ENCODE assay signal across 21 cellular contexts in the genomic region with DNA sequence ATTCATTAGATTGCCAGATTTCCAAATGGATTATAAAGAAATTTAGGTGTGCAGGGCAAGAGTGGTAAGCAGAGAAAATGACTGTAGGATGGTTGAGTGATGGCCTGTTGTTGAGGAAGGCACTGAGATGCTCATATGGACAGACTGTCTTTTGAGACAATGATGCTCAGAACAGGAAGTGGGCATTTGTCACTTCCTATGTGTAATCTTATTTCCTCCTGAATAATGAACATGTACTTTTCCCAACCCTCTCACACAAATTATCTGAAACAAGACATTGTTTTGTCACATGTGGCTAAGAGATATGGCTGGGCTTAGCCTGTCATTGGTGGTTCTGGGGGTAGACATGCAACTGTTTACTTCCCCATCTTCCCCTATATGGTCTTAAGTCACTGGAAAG.
"Had no signal": no experiment of that assay in that cellular context is flagged by ENCODE, and none has a peak within 500 bp of the region (broad histone marks: within the 10 kb centered on the region; RNA-seq: fewer than 3 reads in every experiment).

No MANE protein-coding gene starts in this region.

- H3K4me1 ChIP-seq: esophagus muscularis mucosa, heart right ventricle, right lobe of liver, stomach, vagina had no signal

- H3K27ac Mint-ChIP-seq: activated CD4-positive, alpha-beta memory T cell treated with anti-CD3 and anti-CD28 coated beads, Interleukin-2, amount 10 ng/mL, durations not matched to agents 7 days and 5 days; activated naive CD4-positive, alpha-beta T cell treated with anti-CD3 and anti-CD28 coated beads, Interleukin-2, amount 50 U/mL, for 24 hours; naive thymus-derived CD4-positive, alpha-beta T cell; stimulated activated effector memory CD8-positive, alpha-beta T cell treated with anti-CD3 and anti-CD28 coated beads, Interleukin-12 subunit alpha, Interleukin-12 subunit beta, amount 100 ng/mL, for 72 hours had no signal

- H3K36me3 ChIP-seq: esophagus muscularis mucosa, heart right ventricle, ovary, right lobe of liver, stomach, vagina had no signal

- H3K27me3 Mint-ChIP-seq: activated CD4-positive, alpha-beta memory T cell treated with anti-CD3 and anti-CD28 coated beads, Interleukin-2, amount 10 ng/mL, durations not matched to agents 7 days and 5 days; activated naive CD4-positive, alpha-beta T cell treated with anti-CD3 and anti-CD28 coated beads, Interleukin-2, amount 50 U/mL, for 24 hours; naive thymus-derived CD4-positive, alpha-beta T cell had no signal

- H3K27me3 ChIP-seq: esophagus muscularis mucosa, heart right ventricle, ovary, right lobe of liver, stomach, vagina had no signal

- H3K27ac ChIP-seq: esophagus muscularis mucosa, heart right ventricle, ovary, right lobe of liver, stomach, vagina had no signal

- H3K9me3 ChIP-seq: esophagus muscularis mucosa, heart right ventricle, ovary, right lobe of liver, stomach, vagina had no signal

- H3K36me3 Mint-ChIP-seq: activated naive CD4-positive, alpha-beta T cell treated with anti-CD3 and anti-CD28 coated beads, Interleukin-2, amount 50 U/mL, for 24 hours; naive thymus-derived CD4-positive, alpha-beta T cell; stimulated activated effector memory CD8-positive, alpha-beta T cell treated with anti-CD3 and anti-CD28 coated beads, Interleukin-12 subunit alpha, Interleukin-12 subunit beta, amount 100 ng/mL, for 72 hours had no signal

- H3K9me3 Mint-ChIP-seq: activated CD4-positive, alpha-beta memory T cell treated with anti-CD3 and anti-CD28 coated beads, Interleukin-2, amount 10 ng/mL, durations not matched to agents 7 days and 5 days; activated naive CD4-positive, alpha-beta T cell treated with anti-CD3 and anti-CD28 coated beads, Interleukin-2, amount 50 U/mL, for 24 hours; activated T-cell treated with anti-CD3 and anti-CD28 coated beads, Interleukin-2, amount 50 U/mL, for 4 hours had no signal

- ATAC-seq: activated T-cell treated with anti-CD3 and anti-CD28 coated beads, Interleukin-2, amount 50 U/mL, for 4 hours; heart right ventricle; naive thymus-derived CD4-positive, alpha-beta T cell; right lobe of liver; stimulated activated effector memory CD8-positive, alpha-beta T cell treated with anti-CD3 and anti-CD28 coated beads, Interleukin-12 subunit alpha, Interleukin-12 subunit beta, amount 100 ng/mL, for 72 hours had no signal

- H3K4me1 Mint-ChIP-seq: activated CD4-positive, alpha-beta memory T cell treated with anti-CD3 and anti-CD28 coated beads, Interleukin-2, amount 10 ng/mL, durations not matched to agents 7 days and 5 days; activated naive CD4-positive, alpha-beta T cell treated with anti-CD3 and anti-CD28 coated beads, Interleukin-2, amount 50 U/mL, for 24 hours; naive thymus-derived CD4-positive, alpha-beta T cell; stimulated activated effector memory CD8-positive, alpha-beta T cell treated with anti-CD3 and anti-CD28 coated beads, Interleukin-12 subunit alpha, Interleukin-12 subunit beta, amount 100 ng/mL, for 72 hours had no signal

- H3K4me3 Mint-ChIP-seq: activated CD4-positive, alpha-beta memory T cell treated with anti-CD3 and anti-CD28 coated beads, Interleukin-2, amount 10 ng/mL, durations not matched to agents 7 days and 5 days; activated naive CD4-positive, alpha-beta T cell treated with anti-CD3 and anti-CD28 coated beads, Interleukin-2, amount 50 U/mL, for 24 hours; activated T-cell treated with anti-CD3 and anti-CD28 coated beads, Interleukin-2, amount 50 U/mL, for 4 hours; naive thymus-derived CD4-positive, alpha-beta T cell; stimulated activated effector memory CD8-positive, alpha-beta T cell treated with anti-CD3 and anti-CD28 coated beads, Interleukin-12 subunit alpha, Interleukin-12 subunit beta, amount 100 ng/mL, for 72 hours had no signal

- H3K4me3 ChIP-seq: esophagus muscularis mucosa, heart right ventricle, ovary, right lobe of liver, stomach, vagina had no signal

- DNase-seq: activated CD4-positive, alpha-beta memory T cell treated with anti-CD3 and anti-CD28 coated beads, Interleukin-2, amount 10 ng/mL, durations not matched to agents 7 days and 5 days; activated CD4-positive, alpha-beta T cell treated with anti-CD3 and anti-CD28 coated beads for 48 hours; activated CD4-positive, CD25-positive, alpha-beta regulatory T cell; activated effector memory CD4-positive, alpha-beta T cell treated with Interleukin-2 at 50 U/mL for 16 hours; activated T-cell treated with anti-CD3 and anti-CD28 coated beads, Interleukin-2, amount 50 U/mL, for 4 hours; effector CD4-positive, alpha-beta T cell; heart right ventricle; mesenchymal stem cell; naive thymus-derived CD4-positive, alpha-beta T cell; ovary; right lobe of liver; small intestine; stimulated activated CD4-positive, alpha-beta T cell treated with anti-CD3 and anti-CD28 coated beads, Interleukin-15, amount 100 ng/mL, for 24 hours; stimulated activated CD4-positive, alpha-beta T cell treated with anti-CD3 and anti-CD28 coated beads, Interleukin-4, amount 100 ng/mL, for 1 hour; stomach; T-helper 2 cell had no signal

- FAIRE-seq: small intestine, TTC549 had no signal
